In the genomic region with DNA sequence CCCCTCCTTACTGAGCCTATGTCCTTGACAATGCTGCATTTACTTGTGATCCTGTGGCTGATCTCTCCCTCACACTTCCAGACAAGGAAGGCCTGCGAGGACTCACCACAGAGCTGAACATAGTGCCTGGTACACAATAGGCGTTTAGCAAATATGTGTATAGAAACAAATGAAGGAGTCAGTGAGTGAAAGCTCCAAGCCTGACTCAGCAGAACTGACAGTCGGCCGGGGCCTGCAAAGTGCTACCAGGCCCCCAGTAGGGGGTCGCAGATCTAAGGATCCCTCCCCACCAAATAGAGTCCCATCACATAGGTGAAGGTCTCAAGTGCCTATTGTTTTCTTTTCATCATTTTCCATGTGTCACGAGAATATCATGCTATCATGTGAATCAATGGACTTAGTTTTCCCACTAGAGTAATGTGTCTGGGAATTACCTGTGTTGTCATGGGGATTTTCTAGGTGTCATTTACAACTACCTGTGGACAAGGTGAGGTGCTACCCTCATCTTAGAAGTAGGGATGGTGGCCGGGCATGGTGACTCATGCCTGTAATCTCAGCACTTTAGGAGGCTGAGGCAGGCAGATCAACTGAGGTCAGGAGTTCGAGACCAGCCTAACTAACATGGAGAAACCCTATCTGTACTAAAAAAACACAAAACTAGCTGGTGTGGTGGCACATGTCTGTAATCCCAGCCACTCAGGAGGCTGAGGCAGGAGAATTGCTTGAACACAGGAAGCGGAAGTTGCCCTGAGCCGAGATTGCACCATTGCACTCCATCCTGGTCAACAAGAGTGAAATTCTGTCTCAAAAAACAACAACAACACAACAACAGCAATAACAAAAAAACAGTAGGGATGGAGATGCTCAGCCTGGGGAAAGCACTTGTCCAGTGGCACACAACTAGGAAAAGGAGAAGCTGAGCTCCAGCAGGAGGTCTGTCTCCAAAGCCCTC, we compare ENCODE assay signal across 31 cellular contexts. TPM values are rescaled to one million over a fixed set of nuclear protein-coding genes. Genes with fewer than 3 reads are reported as not detected.
"Had no signal": no experiment of that assay in that cellular context is flagged by ENCODE, and none has a peak within 500 bp of the region (broad histone marks: within the 10 kb centered on the region; RNA-seq: fewer than 3 reads in every experiment).

No MANE protein-coding gene starts in this region.

- H3K4me1 ChIP-seq: colonic mucosa, esophagus muscularis mucosa, pancreas, thyroid gland had no signal

- H3K36me3 Mint-ChIP-seq: activated naive CD8-positive, alpha-beta T cell treated with anti-CD3 and anti-CD28 coated beads, Interleukin-2, amount 10 ng/mL, durations not matched to agents 7 days and 5 days; memory B cell had no signal

- H3K9me3 ChIP-seq: colonic mucosa, esophagus muscularis mucosa, pancreas, thyroid gland had no signal

- FAIRE-seq: frontal cortex, pancreas, TTC549 had no signal

- ATAC-seq: activated T-cell treated with anti-CD3 and anti-CD28 coated beads, Interleukin-2, amount 50 U/mL, for 4 hours; effector memory CD8-positive, alpha-beta T cell; pancreas; right cardiac atrium had no signal

- H3K27me3 ChIP-seq: colonic mucosa, pancreas, thyroid gland had no signal

- H3K9me3 Mint-ChIP-seq: activated naive CD8-positive, alpha-beta T cell treated with anti-CD3 and anti-CD28 coated beads, Interleukin-2, amount 10 ng/mL, durations not matched to agents 7 days and 5 days; activated T-cell treated with anti-CD3 and anti-CD28 coated beads, Interleukin-2, amount 50 U/mL, for 4 hours; effector memory CD8-positive, alpha-beta T cell; memory B cell; nephron; stimulated activated naive CD8-positive, alpha-beta T cell treated with anti-CD3 and anti-CD28 coated beads, Interleukin-15, Interleukin-2, amounts not matched to agents 100 ng/mL and 50 ng/mL, for 24 hours; T-helper 2 cell treated with Interferon-gamma antibody and Interleukin-4, amounts not matched to agents 5 μg/mL and 100 μg/mL, for 36 hours had no signal

- H3K27ac ChIP-seq: colonic mucosa, dorsolateral prefrontal cortex, esophagus muscularis mucosa, pancreas, thyroid gland had no signal

- H3K4me1 Mint-ChIP-seq: activated naive CD8-positive, alpha-beta T cell treated with anti-CD3 and anti-CD28 coated beads, Interleukin-2, amount 10 ng/mL, durations not matched to agents 7 days and 5 days; memory B cell; nephron had no signal

- H3K27ac Mint-ChIP-seq: activated naive CD8-positive, alpha-beta T cell treated with anti-CD3 and anti-CD28 coated beads, Interleukin-2, amount 10 ng/mL, durations not matched to agents 7 days and 5 days; effector memory CD8-positive, alpha-beta T cell; memory B cell; nephron; stimulated activated naive CD8-positive, alpha-beta T cell treated with anti-CD3 and anti-CD28 coated beads, Interleukin-15, Interleukin-2, amounts not matched to agents 100 ng/mL and 50 ng/mL, for 24 hours; T-helper 2 cell treated with Interferon-gamma antibody and Interleukin-4, amounts not matched to agents 5 μg/mL and 100 μg/mL, for 36 hours had no signal

- H3K36me3 ChIP-seq: colonic mucosa, esophagus muscularis mucosa, pancreas, thyroid gland had no signal

- DNase-seq: activated CD4-positive, alpha-beta T cell treated with anti-CD3 and anti-CD28 coated beads for 1 hour; activated CD8-positive, alpha-beta memory T cell treated with anti-CD3 and anti-CD28 coated beads, Interleukin-2, amount 50 U/mL, for 48 hours; activated naive CD4-positive, alpha-beta T cell treated with Interleukin-2 at 50 U/mL for 16 hours; activated naive CD8-positive, alpha-beta T cell treated with anti-CD3 and anti-CD28 coated beads, Interleukin-2, amount 10 ng/mL, durations not matched to agents 7 days and 5 days; activated T-cell treated with anti-CD3 and anti-CD28 coated beads, Interleukin-2, amount 50 U/mL, for 4 hours; amniotic stem cell; colonic mucosa; dorsolateral prefrontal cortex; effector memory CD8-positive, alpha-beta T cell; glutamatergic neuron; hippocampal formation; pancreas; right cardiac atrium; stimulated activated CD4-positive, alpha-beta T cell treated with anti-CD3 and anti-CD28 coated beads, Interleukin-12 subunit alpha, Interleukin-12 subunit beta, amount 100 ng/mL, for 4 hours; substantia nigra; thyroid gland had no signal

- H3K4me3 ChIP-seq: colonic mucosa, dorsolateral prefrontal cortex, esophagus muscularis mucosa, pancreas, thyroid gland had no signal

- H3K4me3 Mint-ChIP-seq: activated naive CD8-positive, alpha-beta T cell treated with anti-CD3 and anti-CD28 coated beads, Interleukin-2, amount 10 ng/mL, durations not matched to agents 7 days and 5 days; activated T-cell treated with anti-CD3 and anti-CD28 coated beads, Interleukin-2, amount 50 U/mL, for 4 hours; effector memory CD8-positive, alpha-beta T cell; memory B cell; nephron; stimulated activated naive CD8-positive, alpha-beta T cell treated with anti-CD3 and anti-CD28 coated beads, Interleukin-15, Interleukin-2, amounts not matched to agents 100 ng/mL and 50 ng/mL, for 24 hours; T-helper 2 cell treated with Interferon-gamma antibody and Interleukin-4, amounts not matched to agents 5 μg/mL and 100 μg/mL, for 36 hours had no signal

RNA-seq across cellular contexts. Expression of a gene that starts 50.3 kb away (rescaled TPM):
- total RNA-seq: activated CD8-positive, alpha-beta memory T cell treated with anti-CD3 and anti-CD28 coated beads for 36 hours; activated naive CD8-positive, alpha-beta T cell treated with anti-CD3 and anti-CD28 coated beads, Interleukin-2, amount 10 ng/mL, durations not matched to agents 7 days and 5 days; activated T-cell treated with anti-CD3 and anti-CD28 coated beads, Interleukin-2, amount 50 U/mL, for 4 hours; bronchial epithelial cell; esophagus muscularis mucosa; frontal cortex; lower leg skin; mononuclear cell; myocyte; pulmonary artery endothelial cell; right cardiac atrium; skeletal muscle tissue; thyroid gland; ureter had no signal

RNA-seq across cellular contexts. Expression of a gene that starts 58.8 kb away (rescaled TPM):
- total RNA-seq: activated CD8-positive, alpha-beta memory T cell treated with anti-CD3 and anti-CD28 coated beads for 36 hours; activated naive CD8-positive, alpha-beta T cell treated with anti-CD3 and anti-CD28 coated beads, Interleukin-2, amount 10 ng/mL, durations not matched to agents 7 days and 5 days; bronchial epithelial cell; esophagus muscularis mucosa; frontal cortex; mononuclear cell; myocyte; pulmonary artery endothelial cell; right cardiac atrium; skeletal muscle tissue; thyroid gland; ureter had no signal
